In the genomic region with DNA sequence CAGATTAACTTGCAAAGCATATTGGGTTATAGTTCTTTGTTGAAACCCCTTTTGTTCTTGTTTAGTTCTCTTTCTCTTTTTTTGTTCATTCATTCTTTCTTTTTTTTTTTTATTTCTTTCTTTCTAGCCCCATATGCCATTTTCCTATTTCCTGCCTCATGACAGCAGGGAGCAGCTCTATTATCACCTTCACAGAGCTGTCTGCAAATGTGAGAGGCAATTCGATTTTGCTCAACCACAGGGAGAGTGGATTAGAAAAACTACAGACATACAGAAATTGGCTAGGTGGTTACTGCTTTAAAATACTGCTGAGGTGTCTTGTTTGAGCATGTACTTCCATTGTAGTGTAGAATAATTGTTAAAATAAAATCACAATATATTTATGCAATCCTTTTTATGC, we compare ENCODE assay signal across 1 cellular context.
TF ChIP-seq lines count a peak whose summit lies in the region.

No MANE protein-coding gene starts in this region.

TF ChIP-seq in K562, 482 proteins besides CTCF, POLR2A, EP300 and RAD21:
- TF ChIP-seq HMG20B (CRISPR knock-in tag; IDR thresholded peaks at IDR 0.05) (no peak), ZNF316 (IDR thresholded peaks at IDR 0.05) (peak; percentile 30; the same call in 1 of the 2 replicates)
